1 cellular context compared by ENCODE assay signal in the genomic region with DNA sequence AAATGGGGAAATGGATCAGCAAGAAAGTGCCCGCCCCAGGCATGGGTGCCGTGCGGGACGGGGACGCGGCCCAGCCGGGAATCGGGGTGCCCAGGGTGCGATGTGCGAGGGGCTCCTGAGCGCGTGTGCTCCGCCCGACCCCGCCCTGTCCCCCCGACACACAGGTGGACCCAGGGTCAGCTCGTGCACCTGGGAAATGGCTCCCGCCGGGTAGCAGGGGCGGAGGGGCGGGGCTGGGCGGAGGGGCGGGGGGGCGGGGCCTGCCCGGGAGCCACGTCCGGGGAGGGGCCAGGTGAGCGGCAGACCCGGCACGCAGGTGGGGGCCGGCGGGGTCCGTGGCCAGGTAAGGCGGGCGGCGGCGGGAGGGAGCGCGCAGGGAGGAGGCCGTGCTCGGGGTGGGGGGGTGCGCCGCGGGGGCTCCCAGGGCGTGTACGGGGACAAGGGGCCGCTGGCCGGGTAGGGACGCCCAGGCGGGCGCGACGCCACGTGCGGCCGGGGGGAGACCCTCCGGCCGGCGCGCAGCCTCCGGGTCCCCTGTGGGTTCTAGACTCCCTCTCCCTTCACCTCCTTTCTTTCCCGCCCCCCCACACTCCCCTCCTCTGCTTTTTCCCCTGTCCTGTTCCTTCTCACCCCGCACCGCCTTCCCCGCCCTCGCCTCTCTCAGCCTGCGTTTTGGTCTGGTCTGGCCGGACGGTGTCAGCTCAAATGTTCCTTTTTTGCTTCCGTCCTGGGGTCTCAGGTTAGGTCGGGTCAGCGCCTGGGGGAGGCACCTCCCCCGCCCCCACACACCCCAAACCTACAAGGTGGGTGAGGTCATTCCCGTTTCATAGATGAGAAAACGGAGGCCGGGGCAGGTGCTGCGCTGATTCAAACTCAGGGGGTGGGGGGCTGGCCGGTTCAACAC.
TF ChIP-seq lines count a peak whose summit lies in the region.

A gene (plus strand): TSS at position 291 of the 904 bp plus-strand sequence. CDS start 33,953 bp downstream, outside the sequence.

TF ChIP-seq in HepG2, 621 proteins besides CTCF, POLR2A, EP300 and RAD21:
- no peak for TF ChIP-seq BRD4 (CRISPR knock-in tag; IDR thresholded peaks at IDR 0.05)
- TF ChIP-seq KAT8 (CRISPR knock-in tag; IDR thresholded peaks at IDR 0.05), result no peak
- no peak for TF ChIP-seq ATF7 (IDR thresholded peaks at IDR 0.05)
- no peak for TF ChIP-seq ATF7 (CRISPR knock-in tag; IDR thresholded peaks at IDR 0.05)
- TF ChIP-seq CBX2 (IDR thresholded peaks at IDR 0.05; ENCODE audit: low read depth, low read length), result no peak
- no peak for TF ChIP-seq CBX2 (CRISPR knock-in tag; IDR thresholded peaks at IDR 0.05; ENCODE audit: low read depth)
- TF ChIP-seq, protein P1, sequence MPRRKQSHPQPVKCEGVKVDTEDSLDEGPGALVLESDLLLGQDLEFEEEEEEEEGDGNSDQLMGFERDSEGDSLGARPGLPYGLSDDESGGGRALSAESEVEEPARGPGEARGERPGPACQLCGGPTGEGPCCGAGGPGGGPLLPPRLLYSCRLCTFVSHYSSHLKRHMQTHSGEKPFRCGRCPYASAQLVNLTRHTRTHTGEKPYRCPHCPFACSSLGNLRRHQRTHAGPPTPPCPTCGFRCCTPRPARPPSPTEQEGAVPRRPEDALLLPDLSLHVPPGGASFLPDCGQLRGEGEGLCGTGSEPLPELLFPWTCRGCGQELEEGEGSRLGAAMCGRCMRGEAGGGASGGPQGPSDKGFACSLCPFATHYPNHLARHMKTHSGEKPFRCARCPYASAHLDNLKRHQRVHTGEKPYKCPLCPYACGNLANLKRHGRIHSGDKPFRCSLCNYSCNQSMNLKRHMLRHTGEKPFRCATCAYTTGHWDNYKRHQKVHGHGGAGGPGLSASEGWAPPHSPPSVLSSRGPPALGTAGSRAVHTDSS (CRISPR knock-in tag; conservative IDR thresholded peaks at IDR 0.05), result no peak
- TF ChIP-seq, protein P2, sequence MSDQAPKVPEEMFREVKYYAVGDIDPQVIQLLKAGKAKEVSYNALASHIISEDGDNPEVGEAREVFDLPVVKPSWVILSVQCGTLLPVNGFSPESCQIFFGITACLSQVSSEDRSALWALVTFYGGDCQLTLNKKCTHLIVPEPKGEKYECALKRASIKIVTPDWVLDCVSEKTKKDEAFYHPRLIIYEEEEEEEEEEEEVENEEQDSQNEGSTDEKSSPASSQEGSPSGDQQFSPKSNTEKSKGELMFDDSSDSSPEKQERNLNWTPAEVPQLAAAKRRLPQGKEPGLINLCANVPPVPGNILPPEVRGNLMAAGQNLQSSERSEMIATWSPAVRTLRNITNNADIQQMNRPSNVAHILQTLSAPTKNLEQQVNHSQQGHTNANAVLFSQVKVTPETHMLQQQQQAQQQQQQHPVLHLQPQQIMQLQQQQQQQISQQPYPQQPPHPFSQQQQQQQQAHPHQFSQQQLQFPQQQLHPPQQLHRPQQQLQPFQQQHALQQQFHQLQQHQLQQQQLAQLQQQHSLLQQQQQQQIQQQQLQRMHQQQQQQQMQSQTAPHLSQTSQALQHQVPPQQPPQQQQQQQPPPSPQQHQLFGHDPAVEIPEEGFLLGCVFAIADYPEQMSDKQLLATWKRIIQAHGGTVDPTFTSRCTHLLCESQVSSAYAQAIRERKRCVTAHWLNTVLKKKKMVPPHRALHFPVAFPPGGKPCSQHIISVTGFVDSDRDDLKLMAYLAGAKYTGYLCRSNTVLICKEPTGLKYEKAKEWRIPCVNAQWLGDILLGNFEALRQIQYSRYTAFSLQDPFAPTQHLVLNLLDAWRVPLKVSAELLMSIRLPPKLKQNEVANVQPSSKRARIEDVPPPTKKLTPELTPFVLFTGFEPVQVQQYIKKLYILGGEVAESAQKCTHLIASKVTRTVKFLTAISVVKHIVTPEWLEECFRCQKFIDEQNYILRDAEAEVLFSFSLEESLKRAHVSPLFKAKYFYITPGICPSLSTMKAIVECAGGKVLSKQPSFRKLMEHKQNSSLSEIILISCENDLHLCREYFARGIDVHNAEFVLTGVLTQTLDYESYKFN (CRISPR knock-in tag; conservative IDR thresholded peaks at IDR 0.05), result no peak
- TF ChIP-seq, protein P3, sequence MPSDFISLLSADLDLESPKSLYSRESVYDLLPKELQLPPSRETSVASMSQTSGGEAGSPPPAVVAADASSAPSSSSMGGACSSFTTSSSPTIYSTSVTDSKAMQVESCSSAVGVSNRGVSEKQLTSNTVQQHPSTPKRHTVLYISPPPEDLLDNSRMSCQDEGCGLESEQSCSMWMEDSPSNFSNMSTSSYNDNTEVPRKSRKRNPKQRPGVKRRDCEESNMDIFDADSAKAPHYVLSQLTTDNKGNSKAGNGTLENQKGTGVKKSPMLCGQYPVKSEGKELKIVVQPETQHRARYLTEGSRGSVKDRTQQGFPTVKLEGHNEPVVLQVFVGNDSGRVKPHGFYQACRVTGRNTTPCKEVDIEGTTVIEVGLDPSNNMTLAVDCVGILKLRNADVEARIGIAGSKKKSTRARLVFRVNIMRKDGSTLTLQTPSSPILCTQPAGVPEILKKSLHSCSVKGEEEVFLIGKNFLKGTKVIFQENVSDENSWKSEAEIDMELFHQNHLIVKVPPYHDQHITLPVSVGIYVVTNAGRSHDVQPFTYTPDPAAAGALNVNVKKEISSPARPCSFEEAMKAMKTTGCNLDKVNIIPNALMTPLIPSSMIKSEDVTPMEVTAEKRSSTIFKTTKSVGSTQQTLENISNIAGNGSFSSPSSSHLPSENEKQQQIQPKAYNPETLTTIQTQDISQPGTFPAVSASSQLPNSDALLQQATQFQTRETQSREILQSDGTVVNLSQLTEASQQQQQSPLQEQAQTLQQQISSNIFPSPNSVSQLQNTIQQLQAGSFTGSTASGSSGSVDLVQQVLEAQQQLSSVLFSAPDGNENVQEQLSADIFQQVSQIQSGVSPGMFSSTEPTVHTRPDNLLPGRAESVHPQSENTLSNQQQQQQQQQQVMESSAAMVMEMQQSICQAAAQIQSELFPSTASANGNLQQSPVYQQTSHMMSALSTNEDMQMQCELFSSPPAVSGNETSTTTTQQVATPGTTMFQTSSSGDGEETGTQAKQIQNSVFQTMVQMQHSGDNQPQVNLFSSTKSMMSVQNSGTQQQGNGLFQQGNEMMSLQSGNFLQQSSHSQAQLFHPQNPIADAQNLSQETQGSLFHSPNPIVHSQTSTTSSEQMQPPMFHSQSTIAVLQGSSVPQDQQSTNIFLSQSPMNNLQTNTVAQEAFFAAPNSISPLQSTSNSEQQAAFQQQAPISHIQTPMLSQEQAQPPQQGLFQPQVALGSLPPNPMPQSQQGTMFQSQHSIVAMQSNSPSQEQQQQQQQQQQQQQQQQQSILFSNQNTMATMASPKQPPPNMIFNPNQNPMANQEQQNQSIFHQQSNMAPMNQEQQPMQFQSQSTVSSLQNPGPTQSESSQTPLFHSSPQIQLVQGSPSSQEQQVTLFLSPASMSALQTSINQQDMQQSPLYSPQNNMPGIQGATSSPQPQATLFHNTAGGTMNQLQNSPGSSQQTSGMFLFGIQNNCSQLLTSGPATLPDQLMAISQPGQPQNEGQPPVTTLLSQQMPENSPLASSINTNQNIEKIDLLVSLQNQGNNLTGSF (CRISPR knock-in tag; IDR thresholded peaks at IDR 0.05), result no peak
- no peak for TF ChIP-seq HDAC2 (CRISPR knock-in tag; IDR thresholded peaks at IDR 0.05)
- TF ChIP-seq ZNF260 (CRISPR knock-in tag; IDR thresholded peaks at IDR 0.05; ENCODE audit: borderline replicate concordance, low read depth), result no peak
- TF ChIP-seq CC2D1A (CRISPR knock-in tag; IDR thresholded peaks at IDR 0.05), result no peak
- TF ChIP-seq, protein P4, sequence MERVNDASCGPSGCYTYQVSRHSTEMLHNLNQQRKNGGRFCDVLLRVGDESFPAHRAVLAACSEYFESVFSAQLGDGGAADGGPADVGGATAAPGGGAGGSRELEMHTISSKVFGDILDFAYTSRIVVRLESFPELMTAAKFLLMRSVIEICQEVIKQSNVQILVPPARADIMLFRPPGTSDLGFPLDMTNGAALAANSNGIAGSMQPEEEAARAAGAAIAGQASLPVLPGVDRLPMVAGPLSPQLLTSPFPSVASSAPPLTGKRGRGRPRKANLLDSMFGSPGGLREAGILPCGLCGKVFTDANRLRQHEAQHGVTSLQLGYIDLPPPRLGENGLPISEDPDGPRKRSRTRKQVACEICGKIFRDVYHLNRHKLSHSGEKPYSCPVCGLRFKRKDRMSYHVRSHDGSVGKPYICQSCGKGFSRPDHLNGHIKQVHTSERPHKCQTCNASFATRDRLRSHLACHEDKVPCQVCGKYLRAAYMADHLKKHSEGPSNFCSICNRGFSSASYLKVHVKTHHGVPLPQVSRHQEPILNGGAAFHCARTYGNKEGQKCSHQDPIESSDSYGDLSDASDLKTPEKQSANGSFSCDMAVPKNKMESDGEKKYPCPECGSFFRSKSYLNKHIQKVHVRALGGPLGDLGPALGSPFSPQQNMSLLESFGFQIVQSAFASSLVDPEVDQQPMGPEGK (CRISPR knock-in tag; IDR thresholded peaks at IDR 0.05), result no peak
- no peak for TF ChIP-seq ZNF44 (CRISPR knock-in tag; IDR thresholded peaks at IDR 0.05)
- TF ChIP-seq, protein P5, sequence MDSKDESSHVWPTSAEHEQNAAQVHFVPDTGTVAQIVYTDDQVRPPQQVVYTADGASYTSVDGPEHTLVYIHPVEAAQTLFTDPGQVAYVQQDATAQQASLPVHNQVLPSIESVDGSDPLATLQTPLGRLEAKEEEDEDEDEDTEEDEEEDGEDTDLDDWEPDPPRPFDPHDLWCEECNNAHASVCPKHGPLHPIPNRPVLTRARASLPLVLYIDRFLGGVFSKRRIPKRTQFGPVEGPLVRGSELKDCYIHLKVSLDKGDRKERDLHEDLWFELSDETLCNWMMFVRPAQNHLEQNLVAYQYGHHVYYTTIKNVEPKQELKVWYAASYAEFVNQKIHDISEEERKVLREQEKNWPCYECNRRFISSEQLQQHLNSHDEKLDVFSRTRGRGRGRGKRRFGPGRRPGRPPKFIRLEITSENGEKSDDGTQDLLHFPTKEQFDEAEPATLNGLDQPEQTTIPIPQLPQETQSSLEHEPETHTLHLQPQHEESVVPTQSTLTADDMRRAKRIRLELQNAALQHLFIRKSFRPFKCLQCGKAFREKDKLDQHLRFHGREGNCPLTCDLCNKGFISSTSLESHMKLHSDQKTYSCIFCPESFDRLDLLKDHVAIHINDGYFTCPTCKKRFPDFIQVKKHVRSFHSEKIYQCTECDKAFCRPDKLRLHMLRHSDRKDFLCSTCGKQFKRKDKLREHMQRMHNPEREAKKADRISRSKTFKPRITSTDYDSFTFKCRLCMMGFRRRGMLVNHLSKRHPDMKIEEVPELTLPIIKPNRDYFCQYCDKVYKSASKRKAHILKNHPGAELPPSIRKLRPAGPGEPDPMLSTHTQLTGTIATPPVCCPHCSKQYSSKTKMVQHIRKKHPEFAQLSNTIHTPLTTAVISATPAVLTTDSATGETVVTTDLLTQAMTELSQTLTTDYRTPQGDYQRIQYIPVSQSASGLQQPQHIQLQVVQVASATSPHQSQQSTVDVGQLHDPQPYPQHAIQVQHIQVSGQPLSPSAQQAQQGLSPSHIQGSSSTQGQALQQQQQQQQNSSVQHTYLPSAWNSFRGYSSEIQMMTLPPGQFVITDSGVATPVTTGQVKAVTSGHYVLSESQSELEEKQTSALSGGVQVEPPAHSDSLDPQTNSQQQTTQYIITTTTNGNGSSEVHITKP (CRISPR knock-in tag; IDR thresholded peaks at IDR 0.05; ENCODE audit: low read depth), result no peak
- no peak for TF ChIP-seq HDAC6 (IDR thresholded peaks at IDR 0.05; ENCODE audit: low read depth, low read length)
- TF ChIP-seq GATA4 (IDR thresholded peaks at IDR 0.05; ENCODE audit: borderline replicate concordance, low read depth), result no peak
- TF ChIP-seq ZFP1 (CRISPR knock-in tag; IDR thresholded peaks at IDR 0.05), result no peak
- TF ChIP-seq, protein P6, sequence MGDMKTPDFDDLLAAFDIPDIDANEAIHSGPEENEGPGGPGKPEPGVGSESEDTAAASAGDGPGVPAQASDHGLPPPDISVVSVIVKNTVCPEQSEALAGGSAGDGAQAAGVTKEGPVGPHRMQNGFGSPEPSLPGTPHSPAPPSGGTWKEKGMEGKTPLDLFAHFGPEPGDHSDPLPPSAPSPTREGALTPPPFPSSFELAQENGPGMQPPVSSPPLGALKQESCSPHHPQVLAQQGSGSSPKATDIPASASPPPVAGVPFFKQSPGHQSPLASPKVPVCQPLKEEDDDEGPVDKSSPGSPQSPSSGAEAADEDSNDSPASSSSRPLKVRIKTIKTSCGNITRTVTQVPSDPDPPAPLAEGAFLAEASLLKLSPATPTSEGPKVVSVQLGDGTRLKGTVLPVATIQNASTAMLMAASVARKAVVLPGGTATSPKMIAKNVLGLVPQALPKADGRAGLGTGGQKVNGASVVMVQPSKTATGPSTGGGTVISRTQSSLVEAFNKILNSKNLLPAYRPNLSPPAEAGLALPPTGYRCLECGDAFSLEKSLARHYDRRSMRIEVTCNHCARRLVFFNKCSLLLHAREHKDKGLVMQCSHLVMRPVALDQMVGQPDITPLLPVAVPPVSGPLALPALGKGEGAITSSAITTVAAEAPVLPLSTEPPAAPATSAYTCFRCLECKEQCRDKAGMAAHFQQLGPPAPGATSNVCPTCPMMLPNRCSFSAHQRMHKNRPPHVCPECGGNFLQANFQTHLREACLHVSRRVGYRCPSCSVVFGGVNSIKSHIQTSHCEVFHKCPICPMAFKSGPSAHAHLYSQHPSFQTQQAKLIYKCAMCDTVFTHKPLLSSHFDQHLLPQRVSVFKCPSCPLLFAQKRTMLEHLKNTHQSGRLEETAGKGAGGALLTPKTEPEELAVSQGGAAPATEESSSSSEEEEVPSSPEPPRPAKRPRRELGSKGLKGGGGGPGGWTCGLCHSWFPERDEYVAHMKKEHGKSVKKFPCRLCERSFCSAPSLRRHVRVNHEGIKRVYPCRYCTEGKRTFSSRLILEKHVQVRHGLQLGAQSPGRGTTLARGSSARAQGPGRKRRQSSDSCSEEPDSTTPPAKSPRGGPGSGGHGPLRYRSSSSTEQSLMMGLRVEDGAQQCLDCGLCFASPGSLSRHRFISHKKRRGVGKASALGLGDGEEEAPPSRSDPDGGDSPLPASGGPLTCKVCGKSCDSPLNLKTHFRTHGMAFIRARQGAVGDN (CRISPR knock-in tag; IDR thresholded peaks at IDR 0.05), result no peak
- TF ChIP-seq POLR2AphosphoS2 (IDR thresholded peaks at IDR 0.05; ENCODE audit: low read depth, low read length), result no peak
- TF ChIP-seq ZNF577 (CRISPR knock-in tag; IDR thresholded peaks at IDR 0.05; ENCODE audit: borderline replicate concordance, low read depth), result no peak
